9 cellular contexts compared by ENCODE assay signal in the genomic region with DNA sequence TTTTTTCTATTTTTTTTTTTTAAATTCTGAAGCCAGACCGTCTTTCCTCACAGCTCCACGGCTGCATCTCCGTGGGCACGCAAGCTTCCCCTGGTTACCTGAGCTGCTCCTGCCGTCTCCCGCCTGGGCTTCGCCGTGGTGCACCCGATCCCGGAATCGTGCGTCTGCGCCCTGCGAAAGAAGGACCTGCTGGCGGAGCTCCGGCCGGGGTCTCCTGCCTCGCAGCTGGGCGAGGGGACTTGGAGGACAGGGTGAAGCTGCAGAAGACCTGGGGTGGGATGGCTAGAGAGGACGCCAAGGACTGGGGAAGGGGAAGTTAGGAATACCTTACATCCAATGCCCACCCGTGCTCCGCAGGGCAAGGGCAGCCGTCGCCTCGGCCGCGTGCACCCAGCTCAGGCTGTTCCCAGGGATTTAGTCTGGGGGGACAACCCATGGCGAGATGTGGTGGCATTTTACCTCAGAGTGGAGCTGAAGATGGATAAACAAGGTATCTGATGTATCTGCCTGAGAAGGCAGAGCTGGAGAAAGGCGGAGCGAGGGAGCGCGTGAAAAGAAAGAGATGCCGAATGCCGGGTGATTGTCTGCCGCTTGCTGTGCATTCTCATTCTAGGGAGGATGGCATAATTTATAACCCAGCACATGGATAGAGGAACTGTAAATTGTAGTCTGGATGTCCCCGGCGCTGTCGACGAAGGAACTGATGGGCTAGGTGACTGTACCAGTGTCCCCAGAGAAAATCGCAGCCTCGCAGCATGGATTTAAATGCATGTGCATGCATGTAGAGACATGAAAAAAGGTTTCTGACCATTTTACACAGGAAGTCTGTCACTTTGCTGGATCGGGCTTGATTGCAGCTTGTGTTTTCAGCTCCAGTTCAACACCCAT.
DNase-seq lines count a peak whose midpoint lies in the region; ATAC-seq and FAIRE-seq lines count a peak whose summit lies in the region.
"Had no signal": no experiment of that assay in that cellular context is flagged by ENCODE, and none has a peak within 500 bp of the region (broad histone marks: within the 10 kb centered on the region; RNA-seq: fewer than 3 reads in every experiment).

No MANE protein-coding gene starts in this region.

- H3K9me3 Mint-ChIP-seq in activated naive CD4-positive, alpha-beta T cell treated with anti-CD3 and anti-CD28 coated beads, Interleukin-2, amount 50 U/mL, for 24 hours = peaks cover 5% of the 10 kb centered on the region

- no peak overlapping the region for H2BK120ac ChIP-seq in mesenchymal stem cell (ENCODE audit: low read depth, low read length)

- H3K4me1 Mint-ChIP-seq in activated naive CD4-positive, alpha-beta T cell treated with anti-CD3 and anti-CD28 coated beads, Interleukin-2, amount 50 U/mL, for 24 hours = peaks cover 9% of the 10 kb centered on the region

- H4K91ac ChIP-seq in mesenchymal stem cell (ENCODE audit: low read length) = peak overlapping the region; percentile 14

- H3K4me3 Mint-ChIP-seq in activated naive CD4-positive, alpha-beta T cell treated with anti-CD3 and anti-CD28 coated beads, Interleukin-2, amount 50 U/mL, for 24 hours = peak overlapping the region; percentile 62

- H3K18ac ChIP-seq in mesenchymal stem cell (ENCODE audit: low read depth in 1 of 2, low read length in 2 of 2) = peak overlapping the region in 1 of 2 experiments; percentile 4

- FAIRE-seq in urothelium cell line (lab: Jason Lieb, UNC) = no peak

- DNase-seq in activated naive CD4-positive, alpha-beta T cell treated with Interleukin-2 at 50 U/mL for 16 hours = no peak
- DNase-seq in anterior cingulate cortex (lab: John Stamatoyannopoulos, UW) (peak in 48 of 58 donors; percentile 11 to 80 (median 44)), mesenchymal stem cell (no peak), urothelium cell line (ENCODE audit: low spot score) (peak; percentile 27)
- DNase-seq: Calu3 had no signal

- H3K9ac ChIP-seq in mesenchymal stem cell (ENCODE audit: low read length) = peak overlapping the region; percentile 27

- H3K27ac ChIP-seq in mesenchymal stem cell (ENCODE audit: low read length, poor library complexity, severe bottlenecking) = no peak overlapping the region

- 91% methylated on average over 42 of the region's 42 CpGs for WGBS in mesenchymal stem cell

- H3K27me3 ChIP-seq in mesenchymal stem cell (ENCODE audit: control insufficient read depth in 1 of 2, insufficient read depth in 1 of 2, low read length in 2 of 2) = peaks cover 0 to 4% of the 10 kb centered on the region in 2 experiments

- H3K79me1 ChIP-seq in mesenchymal stem cell (replicated peaks; ENCODE audit: low read length, poor library complexity, severe bottlenecking) = peaks cover 1% of the 10 kb centered on the region

- H3K4me3 ChIP-seq in mesenchymal stem cell (ENCODE audit: insufficient read depth in 1 of 2, low read depth in 1 of 2, low read length in 2 of 2) = peak overlapping the region in 1 of 2 experiments; percentile 62

- no peak overlapping the region for H4K8ac ChIP-seq in mesenchymal stem cell (ENCODE audit: low read length)

- H3K4me2 ChIP-seq in mesenchymal stem cell (ENCODE audit: low read length, poor library complexity, severe bottlenecking) = no peak overlapping the region

- H3K14ac ChIP-seq in mesenchymal stem cell (ENCODE audit: low read length in 2 of 2) = peak overlapping the region in 1 of 2 experiments; percentile 6

- peaks cover 16% of the 10 kb centered on the region for H3K27me3 Mint-ChIP-seq in activated naive CD4-positive, alpha-beta T cell treated with anti-CD3 and anti-CD28 coated beads, Interleukin-2, amount 50 U/mL, for 24 hours

- H3K9me3 ChIP-seq in mesenchymal stem cell (ENCODE audit: control insufficient read depth, low read length) = no peaks in the 10 kb centered on the region

- H3K4me1 ChIP-seq in mesenchymal stem cell (ENCODE audit: control insufficient read depth, insufficient read depth, low read depth, low read length) = peaks cover 18% of the 10 kb centered on the region

- peak overlapping the region in 1 of 2 experiments; percentile 51 for H2BK12ac ChIP-seq in mesenchymal stem cell (ENCODE audit: low read length in 2 of 2)

- H3K36me3 Mint-ChIP-seq in activated naive CD4-positive, alpha-beta T cell treated with anti-CD3 and anti-CD28 coated beads, Interleukin-2, amount 50 U/mL, for 24 hours = peaks cover 2% of the 10 kb centered on the region

- ATAC-seq in GM19328 (IDR thresholded peaks at IDR 0.05; ENCODE audit: unreplicated experiment) (no peak), GM21360 (IDR thresholded peaks at IDR 0.05; ENCODE audit: unreplicated experiment) (no peak), HG03045 (IDR thresholded peaks at IDR 0.05; ENCODE audit: unreplicated experiment) (no peak)

- no peak overlapping the region for H3K23ac ChIP-seq in mesenchymal stem cell (ENCODE audit: low read length in 2 of 2)

- H3K36me3 ChIP-seq in mesenchymal stem cell (ENCODE audit: control insufficient read depth in 1 of 2, insufficient read depth in 2 of 2, low read depth in 1 of 2, low read length in 2 of 2) = no peaks in the 10 kb centered on the region

- H2BK15ac ChIP-seq in mesenchymal stem cell (ENCODE audit: low read depth, poor library complexity, severe bottlenecking) = no peak overlapping the region

- H2AK5ac ChIP-seq in mesenchymal stem cell (ENCODE audit: low read length, severe bottlenecking) = peak overlapping the region; percentile 92

- peak overlapping the region; percentile 53 for H2BK5ac ChIP-seq in mesenchymal stem cell (ENCODE audit: low read depth, low read length, poor library complexity, severe bottlenecking)

- H3K27ac Mint-ChIP-seq in activated naive CD4-positive, alpha-beta T cell treated with anti-CD3 and anti-CD28 coated beads, Interleukin-2, amount 50 U/mL, for 24 hours = no peak overlapping the region

- no peak overlapping the region for H2AFZ ChIP-seq in mesenchymal stem cell (ENCODE audit: low read depth, low read length)

- H3K4ac ChIP-seq in mesenchymal stem cell (ENCODE audit: low read depth in 1 of 2, low read length in 2 of 2) = peak overlapping the region; percentile 9 to 11

Comparison
In these comparisons a context has a peak if more than half of its experiments do, and no peak if none do; other contexts are left out.
1. DNase-seq: peak in anterior cingulate cortex (48 of 58) and urothelium cell line (single experiment); none in activated naive CD4-positive, alpha-beta T cell treated with Interleukin-2 at 50 U/mL for 16 hours (single experiment) and mesenchymal stem cell (single experiment).